ENCODE assay signal across 1 cellular context in the genomic region with DNA sequence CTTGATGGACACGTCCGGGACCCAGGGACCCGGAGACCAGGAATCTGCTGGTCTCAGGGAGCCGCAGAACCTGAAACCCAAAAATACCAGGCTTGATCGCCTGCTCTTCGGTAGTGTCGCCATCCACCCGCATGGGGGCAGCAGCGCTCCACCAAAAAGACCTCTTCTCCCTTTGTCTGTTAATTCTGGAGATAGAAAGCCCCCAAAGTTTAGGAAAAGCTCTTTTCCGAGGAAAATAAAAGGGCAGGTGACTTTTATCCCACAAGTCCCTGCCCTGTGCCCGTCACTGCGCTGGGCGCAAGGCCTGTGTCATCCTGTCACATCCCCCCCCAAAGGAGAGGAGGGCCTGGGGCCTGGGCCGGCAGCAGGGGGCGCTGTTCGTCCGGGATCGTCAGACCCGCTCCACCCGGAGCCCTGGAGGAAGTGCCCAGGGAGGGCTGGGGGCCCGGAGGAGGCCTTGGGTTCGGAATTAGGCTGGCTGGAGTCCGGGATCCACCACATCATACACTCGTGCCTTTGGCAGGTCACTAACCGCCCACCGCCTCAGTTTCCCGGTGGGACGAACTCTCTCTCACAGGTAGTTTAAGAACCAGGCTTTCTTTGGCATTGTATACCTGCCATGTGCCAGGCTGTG.
A peak's percentile ranks its signal among the peaks of the same experiment; 100 is the strongest.
TF ChIP-seq lines count a peak whose summit lies in the region.

No MANE protein-coding gene starts in this region.

TF ChIP-seq in H1, 55 proteins besides CTCF, POLR2A, EP300 and RAD21:
- TF ChIP-seq, protein P1, sequence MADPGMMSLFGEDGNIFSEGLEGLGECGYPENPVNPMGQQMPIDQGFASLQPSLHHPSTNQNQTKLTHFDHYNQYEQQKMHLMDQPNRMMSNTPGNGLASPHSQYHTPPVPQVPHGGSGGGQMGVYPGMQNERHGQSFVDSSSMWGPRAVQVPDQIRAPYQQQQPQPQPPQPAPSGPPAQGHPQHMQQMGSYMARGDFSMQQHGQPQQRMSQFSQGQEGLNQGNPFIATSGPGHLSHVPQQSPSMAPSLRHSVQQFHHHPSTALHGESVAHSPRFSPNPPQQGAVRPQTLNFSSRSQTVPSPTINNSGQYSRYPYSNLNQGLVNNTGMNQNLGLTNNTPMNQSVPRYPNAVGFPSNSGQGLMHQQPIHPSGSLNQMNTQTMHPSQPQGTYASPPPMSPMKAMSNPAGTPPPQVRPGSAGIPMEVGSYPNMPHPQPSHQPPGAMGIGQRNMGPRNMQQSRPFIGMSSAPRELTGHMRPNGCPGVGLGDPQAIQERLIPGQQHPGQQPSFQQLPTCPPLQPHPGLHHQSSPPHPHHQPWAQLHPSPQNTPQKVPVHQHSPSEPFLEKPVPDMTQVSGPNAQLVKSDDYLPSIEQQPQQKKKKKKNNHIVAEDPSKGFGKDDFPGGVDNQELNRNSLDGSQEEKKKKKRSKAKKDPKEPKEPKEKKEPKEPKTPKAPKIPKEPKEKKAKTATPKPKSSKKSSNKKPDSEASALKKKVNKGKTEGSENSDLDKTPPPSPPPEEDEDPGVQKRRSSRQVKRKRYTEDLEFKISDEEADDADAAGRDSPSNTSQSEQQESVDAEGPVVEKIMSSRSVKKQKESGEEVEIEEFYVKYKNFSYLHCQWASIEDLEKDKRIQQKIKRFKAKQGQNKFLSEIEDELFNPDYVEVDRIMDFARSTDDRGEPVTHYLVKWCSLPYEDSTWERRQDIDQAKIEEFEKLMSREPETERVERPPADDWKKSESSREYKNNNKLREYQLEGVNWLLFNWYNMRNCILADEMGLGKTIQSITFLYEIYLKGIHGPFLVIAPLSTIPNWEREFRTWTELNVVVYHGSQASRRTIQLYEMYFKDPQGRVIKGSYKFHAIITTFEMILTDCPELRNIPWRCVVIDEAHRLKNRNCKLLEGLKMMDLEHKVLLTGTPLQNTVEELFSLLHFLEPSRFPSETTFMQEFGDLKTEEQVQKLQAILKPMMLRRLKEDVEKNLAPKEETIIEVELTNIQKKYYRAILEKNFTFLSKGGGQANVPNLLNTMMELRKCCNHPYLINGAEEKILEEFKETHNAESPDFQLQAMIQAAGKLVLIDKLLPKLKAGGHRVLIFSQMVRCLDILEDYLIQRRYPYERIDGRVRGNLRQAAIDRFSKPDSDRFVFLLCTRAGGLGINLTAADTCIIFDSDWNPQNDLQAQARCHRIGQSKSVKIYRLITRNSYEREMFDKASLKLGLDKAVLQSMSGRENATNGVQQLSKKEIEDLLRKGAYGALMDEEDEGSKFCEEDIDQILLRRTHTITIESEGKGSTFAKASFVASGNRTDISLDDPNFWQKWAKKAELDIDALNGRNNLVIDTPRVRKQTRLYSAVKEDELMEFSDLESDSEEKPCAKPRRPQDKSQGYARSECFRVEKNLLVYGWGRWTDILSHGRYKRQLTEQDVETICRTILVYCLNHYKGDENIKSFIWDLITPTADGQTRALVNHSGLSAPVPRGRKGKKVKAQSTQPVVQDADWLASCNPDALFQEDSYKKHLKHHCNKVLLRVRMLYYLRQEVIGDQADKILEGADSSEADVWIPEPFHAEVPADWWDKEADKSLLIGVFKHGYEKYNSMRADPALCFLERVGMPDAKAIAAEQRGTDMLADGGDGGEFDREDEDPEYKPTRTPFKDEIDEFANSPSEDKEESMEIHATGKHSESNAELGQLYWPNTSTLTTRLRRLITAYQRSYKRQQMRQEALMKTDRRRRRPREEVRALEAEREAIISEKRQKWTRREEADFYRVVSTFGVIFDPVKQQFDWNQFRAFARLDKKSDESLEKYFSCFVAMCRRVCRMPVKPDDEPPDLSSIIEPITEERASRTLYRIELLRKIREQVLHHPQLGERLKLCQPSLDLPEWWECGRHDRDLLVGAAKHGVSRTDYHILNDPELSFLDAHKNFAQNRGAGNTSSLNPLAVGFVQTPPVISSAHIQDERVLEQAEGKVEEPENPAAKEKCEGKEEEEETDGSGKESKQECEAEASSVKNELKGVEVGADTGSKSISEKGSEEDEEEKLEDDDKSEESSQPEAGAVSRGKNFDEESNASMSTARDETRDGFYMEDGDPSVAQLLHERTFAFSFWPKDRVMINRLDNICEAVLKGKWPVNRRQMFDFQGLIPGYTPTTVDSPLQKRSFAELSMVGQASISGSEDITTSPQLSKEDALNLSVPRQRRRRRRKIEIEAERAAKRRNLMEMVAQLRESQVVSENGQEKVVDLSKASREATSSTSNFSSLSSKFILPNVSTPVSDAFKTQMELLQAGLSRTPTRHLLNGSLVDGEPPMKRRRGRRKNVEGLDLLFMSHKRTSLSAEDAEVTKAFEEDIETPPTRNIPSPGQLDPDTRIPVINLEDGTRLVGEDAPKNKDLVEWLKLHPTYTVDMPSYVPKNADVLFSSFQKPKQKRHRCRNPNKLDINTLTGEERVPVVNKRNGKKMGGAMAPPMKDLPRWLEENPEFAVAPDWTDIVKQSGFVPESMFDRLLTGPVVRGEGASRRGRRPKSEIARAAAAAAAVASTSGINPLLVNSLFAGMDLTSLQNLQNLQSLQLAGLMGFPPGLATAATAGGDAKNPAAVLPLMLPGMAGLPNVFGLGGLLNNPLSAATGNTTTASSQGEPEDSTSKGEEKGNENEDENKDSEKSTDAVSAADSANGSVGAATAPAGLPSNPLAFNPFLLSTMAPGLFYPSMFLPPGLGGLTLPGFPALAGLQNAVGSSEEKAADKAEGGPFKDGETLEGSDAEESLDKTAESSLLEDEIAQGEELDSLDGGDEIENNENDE (IDR thresholded peaks at IDR 0.05; ENCODE audit: insufficient replicate concordance, low read length), result no peak
- no peak for TF ChIP-seq ZNF274 (IDR thresholded peaks at IDR 0.05; ENCODE audit: borderline replicate concordance, extremely low read depth, low read length)
- no peak for TF ChIP-seq PHF8 (conservative IDR thresholded peaks at IDR 0.05; ENCODE audit: low read depth, low read length)
- TF ChIP-seq KDM4A (IDR thresholded peaks at IDR 0.05; ENCODE audit: low read depth, low read length, severe bottlenecking), result peak; percentile 47
- no peak; the same call in 1 of the 2 replicates for TF ChIP-seq TBP (IDR thresholded peaks at IDR 0.05; ENCODE audit: low read depth, low read length)
- no peak for TF ChIP-seq GABPA (IDR thresholded peaks at IDR 0.05; ENCODE audit: borderline replicate concordance, insufficient read depth, low read length)
- no peak for TF ChIP-seq SP4 (IDR thresholded peaks at IDR 0.05; ENCODE audit: low read length)
- TF ChIP-seq TCF12 (IDR thresholded peaks at IDR 0.05; ENCODE audit: low read depth, low read length), result no peak
- TF ChIP-seq, protein P2, sequence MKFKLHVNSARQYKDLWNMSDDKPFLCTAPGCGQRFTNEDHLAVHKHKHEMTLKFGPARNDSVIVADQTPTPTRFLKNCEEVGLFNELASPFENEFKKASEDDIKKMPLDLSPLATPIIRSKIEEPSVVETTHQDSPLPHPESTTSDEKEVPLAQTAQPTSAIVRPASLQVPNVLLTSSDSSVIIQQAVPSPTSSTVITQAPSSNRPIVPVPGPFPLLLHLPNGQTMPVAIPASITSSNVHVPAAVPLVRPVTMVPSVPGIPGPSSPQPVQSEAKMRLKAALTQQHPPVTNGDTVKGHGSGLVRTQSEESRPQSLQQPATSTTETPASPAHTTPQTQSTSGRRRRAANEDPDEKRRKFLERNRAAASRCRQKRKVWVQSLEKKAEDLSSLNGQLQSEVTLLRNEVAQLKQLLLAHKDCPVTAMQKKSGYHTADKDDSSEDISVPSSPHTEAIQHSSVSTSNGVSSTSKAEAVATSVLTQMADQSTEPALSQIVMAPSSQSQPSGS (IDR thresholded peaks at IDR 0.05; ENCODE audit: low read length), result no peak
- no peak for TF ChIP-seq JUN (IDR thresholded peaks at IDR 0.05; ENCODE audit: low read depth, low read length)
- TF ChIP-seq NANOG (IDR thresholded peaks at IDR 0.05; ENCODE audit: insufficient read depth, low read depth, low read length, poor library complexity, severe bottlenecking), result no peak
- TF ChIP-seq SIN3A (conservative IDR thresholded peaks at IDR 0.05 in 1 of 2, IDR thresholded peaks at IDR 0.05 in 1 of 2; ENCODE audit: low read depth in 1 of 2, low read length in 2 of 2), result no peak; a peak in 1 of 4 replicates
- no peak for TF ChIP-seq CTBP2 (IDR thresholded peaks at IDR 0.05; ENCODE audit: borderline replicate concordance, insufficient read depth, insufficient read length, low read length)
- no peak for TF ChIP-seq RXRA (IDR thresholded peaks at IDR 0.05; ENCODE audit: insufficient read depth, low read depth, low read length)
- no peak for TF ChIP-seq SAP30 (IDR thresholded peaks at IDR 0.05; ENCODE audit: insufficient read depth, insufficient replicate concordance, low read length)
- no peak for TF ChIP-seq KDM5A (IDR thresholded peaks at IDR 0.05; ENCODE audit: low read length)
- 0 out of 2 replicates have a peak, but pooled peaks have one; percentile 47 for TF ChIP-seq JUND (IDR thresholded peaks at IDR 0.05; ENCODE audit: low read length)
- TF ChIP-seq SP1 (IDR thresholded peaks at IDR 0.05; ENCODE audit: low read depth, low read length), result no peak
- TF ChIP-seq MAFK (IDR thresholded peaks at IDR 0.05; ENCODE audit: low read depth, low read length), result no peak
- TF ChIP-seq TEAD4 (IDR thresholded peaks at IDR 0.05; ENCODE audit: low read depth, low read length), result peak; percentile 45; the same call in 1 of the 2 replicates
- no peak for TF ChIP-seq FOSL1 (IDR thresholded peaks at IDR 0.05; ENCODE audit: insufficient read depth, low read depth, low read length)
- no peak for TF ChIP-seq SP2 (IDR thresholded peaks at IDR 0.05; ENCODE audit: low read length)
- TF ChIP-seq BACH1 (IDR thresholded peaks at IDR 0.05; ENCODE audit: low read length), result no peak
- TF ChIP-seq POU5F1 (IDR thresholded peaks at IDR 0.05; ENCODE audit: low read depth, low read length), result no peak
- TF ChIP-seq, protein P3, sequence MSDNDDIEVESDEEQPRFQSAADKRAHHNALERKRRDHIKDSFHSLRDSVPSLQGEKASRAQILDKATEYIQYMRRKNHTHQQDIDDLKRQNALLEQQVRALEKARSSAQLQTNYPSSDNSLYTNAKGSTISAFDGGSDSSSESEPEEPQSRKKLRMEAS (IDR thresholded peaks at IDR 0.05), result no peak
- no peak for TF ChIP-seq EZH2 (IDR thresholded peaks at IDR 0.05; ENCODE audit: low read depth, low read length, severe bottlenecking)
- no peak for TF ChIP-seq SIRT6 (IDR thresholded peaks at IDR 0.05; ENCODE audit: low read length)
- no peak for TF ChIP-seq CEBPB (IDR thresholded peaks at IDR 0.05; ENCODE audit: low read depth, low read length)
- no peak for TF ChIP-seq CHD2 (IDR thresholded peaks at IDR 0.05; ENCODE audit: low read length)
- TF ChIP-seq, protein P4, sequence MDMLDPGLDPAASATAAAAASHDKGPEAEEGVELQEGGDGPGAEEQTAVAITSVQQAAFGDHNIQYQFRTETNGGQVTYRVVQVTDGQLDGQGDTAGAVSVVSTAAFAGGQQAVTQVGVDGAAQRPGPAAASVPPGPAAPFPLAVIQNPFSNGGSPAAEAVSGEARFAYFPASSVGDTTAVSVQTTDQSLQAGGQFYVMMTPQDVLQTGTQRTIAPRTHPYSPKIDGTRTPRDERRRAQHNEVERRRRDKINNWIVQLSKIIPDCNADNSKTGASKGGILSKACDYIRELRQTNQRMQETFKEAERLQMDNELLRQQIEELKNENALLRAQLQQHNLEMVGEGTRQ (IDR thresholded peaks at IDR 0.05; ENCODE audit: low read length), result no peak
- no peak for TF ChIP-seq E2F6 (IDR thresholded peaks at IDR 0.05)
- TF ChIP-seq ATF3 (IDR thresholded peaks at IDR 0.05; ENCODE audit: insufficient read depth, low read depth, low read length), result peak; percentile 15; the same call in 1 of the 2 replicates
- peak; percentile 53; the same call in 1 of the 2 replicates for TF ChIP-seq CREB1 (IDR thresholded peaks at IDR 0.05)
- TF ChIP-seq SIX5 (IDR thresholded peaks at IDR 0.05; ENCODE audit: low read depth, low read length), result no peak
- TF ChIP-seq RNF2 (IDR thresholded peaks at IDR 0.05; ENCODE audit: borderline replicate concordance, low read depth, low read length, missing control alignments, poor library complexity, severe bottlenecking), result no peak
- TF ChIP-seq TAF1 (IDR thresholded peaks at IDR 0.05; ENCODE audit: low read depth, low read length), result peak; percentile 55; the same call in 1 of the 2 replicates
- no peak for TF ChIP-seq RBBP5 (IDR thresholded peaks at IDR 0.05; ENCODE audit: borderline replicate concordance, low read depth, low read length)
- TF ChIP-seq HDAC6 (IDR thresholded peaks at IDR 0.05; ENCODE audit: low read depth, low read length), result no peak
- TF ChIP-seq ASH2L (IDR thresholded peaks at IDR 0.05; ENCODE audit: low read length), result no peak
- no peak for TF ChIP-seq CBX5 (IDR thresholded peaks at IDR 0.05; ENCODE audit: low read depth, low read length)
- TF ChIP-seq KDM1A (IDR thresholded peaks at IDR 0.05; ENCODE audit: borderline replicate concordance, low read length), result no peak
- no peak for TF ChIP-seq HDAC2 (IDR thresholded peaks at IDR 0.05; ENCODE audit: borderline replicate concordance in 1 of 2, low read depth in 2 of 2, low read length in 2 of 2)
- TF ChIP-seq POLR2AphosphoS5 (IDR thresholded peaks at IDR 0.05; ENCODE audit: low read depth, low read length), result no peak
- TF ChIP-seq BRCA1 (IDR thresholded peaks at IDR 0.05; ENCODE audit: low read depth, low read length), result no peak
- no peak for TF ChIP-seq CBX8 (IDR thresholded peaks at IDR 0.05; ENCODE audit: borderline replicate concordance, low read depth, low read length)
- TF ChIP-seq BCL11A (IDR thresholded peaks at IDR 0.05; ENCODE audit: low read depth in 2 of 2, low read length in 2 of 2), result no peak
- TF ChIP-seq TAF7 (optimal IDR thresholded peaks at IDR 0.05; ENCODE audit: borderline replicate concordance, low read depth, low read length), result peak; percentile 70
- TF ChIP-seq EGR1 (IDR thresholded peaks at IDR 0.05; ENCODE audit: borderline replicate concordance, low read depth, low read length), result no peak
- TF ChIP-seq YY1 (IDR thresholded peaks at IDR 0.05; ENCODE audit: low read depth, low read length), result 0 out of 2 replicates have a peak, but pooled peaks have one; percentile 17
TF ChIP-seq in H1: peak in this region for 8.
